In the genomic region with DNA sequence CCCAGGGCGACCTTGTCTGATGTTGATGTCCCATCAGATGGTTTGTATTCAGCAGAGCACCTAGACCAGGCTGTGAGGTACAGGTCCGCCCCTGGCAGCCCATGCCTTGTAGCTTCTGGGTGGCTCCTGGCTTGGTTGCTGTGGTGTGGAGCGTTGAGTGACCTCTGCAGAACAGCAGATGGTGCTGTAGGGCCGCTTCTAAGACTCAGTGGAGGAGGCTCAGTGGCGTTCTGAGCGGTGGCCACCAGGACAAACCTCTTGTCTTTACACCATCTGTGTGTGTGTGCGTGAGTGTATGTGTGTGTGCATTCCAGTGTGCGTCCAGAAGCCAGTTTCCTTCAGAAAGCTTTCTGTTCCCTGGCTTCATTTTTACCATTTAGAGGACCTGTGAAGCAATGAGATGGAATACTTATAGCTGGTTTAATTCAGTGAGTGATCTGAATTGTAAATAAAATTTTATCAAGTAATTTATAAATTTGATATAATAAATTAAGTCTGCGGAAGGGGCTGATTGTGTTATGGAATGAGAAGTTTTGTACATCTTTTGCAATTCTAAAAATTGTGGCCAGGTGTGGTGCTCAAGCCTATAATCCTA, we compare ENCODE assay signal across 8 cellular contexts.
DNase-seq lines count a peak whose midpoint lies in the region; ATAC-seq and TF ChIP-seq lines count a peak whose summit lies in the region.

No MANE protein-coding gene starts in this region.

- no peak for TF ChIP-seq POLR2A in NB4 (IDR thresholded peaks at IDR 0.05; ENCODE audit: extremely low read depth, insufficient read length)

- no peaks in the 10 kb centered on the region for H3K36me3 ChIP-seq in SJCRH30

- H3K4me1 Mint-ChIP-seq in activated naive CD8-positive, alpha-beta T cell treated with anti-CD3 and anti-CD28 coated beads for 36 hours, result peaks cover 5% of the 10 kb centered on the region

- no peak overlapping the region for H3K4me3 Mint-ChIP-seq in activated naive CD8-positive, alpha-beta T cell treated with anti-CD3 and anti-CD28 coated beads for 36 hours

- H3K27me3 Mint-ChIP-seq in activated naive CD8-positive, alpha-beta T cell treated with anti-CD3 and anti-CD28 coated beads for 36 hours, result no peaks in the 10 kb centered on the region

- no peaks in the 10 kb centered on the region for H3K27me3 ChIP-seq in SJCRH30

- H3K4me3 ChIP-seq in NB4 (ENCODE audit: low read depth, low read length) (no peak overlapping the region), SJCRH30 (no peak overlapping the region)

- DNase-seq in CMK (ENCODE audit: low read depth) (peak; percentile 89), NB4 (ENCODE audit: low read depth) (peak; percentile 89), SJCRH30 (peak; percentile 88 to 90), Right ventricle myocardium inferior (ENCODE audit: missing footprints) (no peak), posterior vena cava (ENCODE audit: low spot score) (peak; percentile 93)
- DNase-seq in activated naive CD8-positive, alpha-beta T cell treated with anti-CD3 and anti-CD28 coated beads for 36 hours, result peak; percentile 57

- intact Hi-C loops in Right ventricle myocardium inferior (cut with DNase I) (loop anchor here (5.0 kb wide), 1 partner anchor 297 kb away; no protein-coding TSS in a partner anchor), posterior vena cava (cut with DNase I) (loop anchor here (5.0 to 10.0 kb wide), 2 partner anchors 64 to 417 kb away; no protein-coding TSS in a partner anchor)

- ATAC-seq in GM21528 (IDR thresholded peaks at IDR 0.05; ENCODE audit: low FRiP score, unreplicated experiment), result peak; percentile 77
- peak; percentile 89 for ATAC-seq in Right ventricle myocardium inferior
- no peak for ATAC-seq in GM19397 (IDR thresholded peaks at IDR 0.05; ENCODE audit: unreplicated experiment)

- H3K36me3 Mint-ChIP-seq in activated naive CD8-positive, alpha-beta T cell treated with anti-CD3 and anti-CD28 coated beads for 36 hours, result peaks cover 4% of the 10 kb centered on the region

- no peak overlapping the region for H3K27ac Mint-ChIP-seq in activated naive CD8-positive, alpha-beta T cell treated with anti-CD3 and anti-CD28 coated beads for 36 hours

- H3K9me3 ChIP-seq in SJCRH30 (replicated peaks), result no peaks in the 10 kb centered on the region

- peaks cover 24% of the 10 kb centered on the region for H3K4me1 ChIP-seq in SJCRH30

- no peak overlapping the region for H3K27ac ChIP-seq in SJCRH30

- no peaks in the 10 kb centered on the region for H3K9me3 Mint-ChIP-seq in activated naive CD8-positive, alpha-beta T cell treated with anti-CD3 and anti-CD28 coated beads for 36 hours

- peak; percentile 90 for TF ChIP-seq CTCF in NB4 (IDR thresholded peaks at IDR 0.05; ENCODE audit: low read depth, low read length)
